Comparison of ENCODE assay signal across 17 cellular contexts in the genomic region with DNA sequence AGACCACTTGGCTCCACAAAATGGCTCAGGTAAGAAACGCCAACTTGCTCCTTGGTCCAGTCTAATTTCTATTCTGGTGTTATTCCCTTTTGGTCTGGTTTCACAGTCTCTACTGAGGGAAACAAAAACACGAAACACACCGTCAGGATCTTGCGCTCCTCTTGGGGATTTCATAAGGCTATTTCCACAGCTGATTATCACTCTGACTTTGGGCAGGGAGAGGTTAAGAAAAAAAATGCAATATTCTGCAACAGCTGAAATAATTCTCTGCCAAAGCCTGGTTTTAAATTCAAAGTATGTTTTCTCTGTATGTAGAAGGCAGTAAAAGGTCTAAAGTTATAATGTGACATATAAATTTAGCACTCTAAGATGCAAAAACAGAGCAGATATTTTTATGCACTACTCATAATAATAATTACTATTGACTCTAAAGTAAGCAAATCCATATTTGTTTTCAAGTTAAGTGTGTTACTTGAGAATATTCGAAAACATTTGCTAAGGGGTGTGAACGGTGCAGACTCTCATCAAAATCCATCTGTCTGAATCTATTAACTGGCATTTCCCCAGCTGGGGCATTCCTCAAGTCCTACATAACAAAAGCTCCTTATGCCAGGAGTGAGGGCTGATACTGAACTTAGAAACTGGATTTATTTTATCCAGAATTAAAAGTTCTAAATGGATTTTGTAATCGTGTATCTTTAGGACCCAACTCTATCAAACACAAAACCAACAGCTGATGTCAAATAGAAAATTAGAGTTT. TPM values are rescaled to one million over a fixed set of nuclear protein-coding genes. Genes with fewer than 3 reads are reported as not detected.
DNase-seq lines count a peak whose midpoint lies in the region; ATAC-seq, FAIRE-seq and TF ChIP-seq lines count a peak whose summit lies in the region.
"Had no signal": no experiment of that assay in that cellular context is flagged by ENCODE, and none has a peak within 500 bp of the region (broad histone marks: within the 10 kb centered on the region; RNA-seq: fewer than 3 reads in every experiment).

No MANE protein-coding gene starts in this region.

- 61 to 69% methylated on average over 7 of the region's 7 CpGs for WGBS in GM23248 (ENCODE audit: low coverage in 1 of 2, low lambda C conversion rate in 2 of 2, missing lambda C conversion rate in 2 of 2), 2 experiments

- H3K27me3 ChIP-seq in GM23248 (replicated peaks; ENCODE audit: insufficient read depth) (no peaks in the 10 kb centered on the region), fibroblast of lung (ENCODE audit: control insufficient read depth, insufficient read depth, low read length) (no peaks in the 10 kb centered on the region)

- H4K20me1 ChIP-seq in GM23248 (ENCODE audit: insufficient read depth) (no peaks in the 10 kb centered on the region), fibroblast of lung (ENCODE audit: control insufficient read depth, extremely low read depth, insufficient read depth, low read length) (no peaks in the 10 kb centered on the region)

- H3F3A ChIP-seq in GM23248 (ENCODE audit: insufficient read depth): peaks cover 39% of the 10 kb centered on the region

- no peak for FAIRE-seq in RCC 7860 (lab: Jason Lieb, UNC)
- FAIRE-seq: G401.6 had no signal

- H3K9me2 ChIP-seq in GM23248 (ENCODE audit: insufficient read depth): no peaks in the 10 kb centered on the region

- H3K79me2 ChIP-seq in GM23248 (ENCODE audit: insufficient read depth) (no peaks in the 10 kb centered on the region), fibroblast of lung (ENCODE audit: control insufficient read depth, insufficient read depth, low read length) (no peaks in the 10 kb centered on the region)

- H3K27ac ChIP-seq in GM23248 (no peak overlapping the region; the same call in 1 of the 2 replicates), fibroblast of lung (ENCODE audit: insufficient read depth, low read length) (peak overlapping the region; percentile 81)
- H3K27ac ChIP-seq: skin epidermis had no signal

- H2AFZ ChIP-seq in GM23248 (peak overlapping the region; percentile 29; the same call in 1 of the 2 replicates), fibroblast of lung (ENCODE audit: low read length) (no peak overlapping the region)

- DNase-seq in GM23248 (peak; percentile 73), NCI-H524 treated with DMSO at 0.1 percent for 48 hours (lab: John Stamatoyannopoulos, UW) (peak; percentile 21), fibroblast of lung (ENCODE audit: low read depth in 2 of 2) (peak; percentile 37 to 61), stromal cell of bone marrow (ENCODE audit: low read depth) (peak; percentile 21), RCC 7860 (ENCODE audit: low spot score) (no peak), kidney tubule cell (ENCODE audit: low spot score) (no peak)
- DNase-seq: activated CD4-positive, alpha-beta T cell treated with anti-CD3 and anti-CD28 coated beads, Interleukin-2, amount 50 U/mL, for 48 hours; amygdala; CD4-positive, CD25-positive, alpha-beta regulatory T cell; effector CD4-positive, alpha-beta T cell; islet precursor cell; NCI-H345; stimulated activated naive B cell treated with anti-CD40 and anti-IgM and Interleukin-4, amounts not matched to agents 10 μg/mL and 1 μg/mL and 100 μg/mL, for 72 hours had no signal

- no peak overlapping the region for H3K9ac ChIP-seq in GM23248
- no peak overlapping the region for H3K9ac ChIP-seq in fibroblast of lung (ENCODE audit: insufficient read depth, low read length)

- TF ChIP-seq CTCF in fibroblast of lung (conservative IDR thresholded peaks at IDR 0.05 in 1 of 2, IDR thresholded peaks at IDR 0.05 in 1 of 2; ENCODE audit: low read depth in 1 of 2, low read length in 2 of 2): no peak

- H3K4me3 ChIP-seq in GM23248: no peak overlapping the region
- H3K4me3 ChIP-seq in fibroblast of lung (replicated peaks in 1 of 4; ENCODE audit: control extremely low read depth in 1 of 4, insufficient read depth in 1 of 4, low read depth in 3 of 4, low read length in 4 of 4): no peak overlapping the region
- H3K4me3 ChIP-seq: skin epidermis had no signal

- H3K4me2 ChIP-seq in GM23248 (ENCODE audit: unreplicated experiment) (peak overlapping the region; percentile 48), fibroblast of lung (ENCODE audit: extremely low read depth, insufficient read depth, low read length) (no peak overlapping the region)

- ATAC-seq in HG03175 (IDR thresholded peaks at IDR 0.05; ENCODE audit: unreplicated experiment): no peak
- ATAC-seq: SK-N-SH treated with all-trans-retinoic acid at 6 μM for 48 hours; stimulated activated naive B cell treated with anti-CD40 and anti-IgM and Interleukin-4, amounts not matched to agents 10 μg/mL and 1 μg/mL and 100 μg/mL, for 72 hours had no signal

- H3K9me3 ChIP-seq in GM23248 (ENCODE audit: low read depth) (no peaks in the 10 kb centered on the region), fibroblast of lung (ENCODE audit: control insufficient read depth, insufficient read depth, low read depth, low read length) (no peaks in the 10 kb centered on the region)

- in situ Hi-C loops in GM23248 (cut with MboI): no loop called here

- peaks cover 42% of the 10 kb centered on the region for H3K4me1 ChIP-seq in GM23248 (ENCODE audit: insufficient read depth)
- H3K4me1 ChIP-seq in fibroblast of lung (ENCODE audit: control insufficient read depth, extremely low read depth, insufficient read depth, low read length): peaks cover 4% of the 10 kb centered on the region

- H3K36me3 ChIP-seq in GM23248 (ENCODE audit: low read depth): no peaks in the 10 kb centered on the region
- H3K36me3 ChIP-seq in fibroblast of lung (ENCODE audit: control insufficient read depth, insufficient read depth, low read length): no peaks in the 10 kb centered on the region

RNA-seq across cellular contexts. Expression of a gene that starts 38.4 kb away (rescaled TPM):
- total RNA-seq in GM23248 (2014; rRNA removed; shearing (Covaris generic)): 13.4 and 16.6 TPM in 2 replicates
- polyA plus RNA-seq in GM23248 (2016; fragmentation: Nextera tagmentation; extraction: Ambion mirVana): 13.2 and 13.8 TPM in 2 replicates
- total RNA-seq in fibroblast of lung: 16.2 and 44.6 TPM in 2 replicates
- polyA plus RNA-seq in fibroblast of lung: 22.0 and 25.2 TPM in 2 replicates
- 19.6 and 23.0 TPM in 2 replicates for polyA plus RNA-seq in fibroblast of lung (2012)
- 38.8 and 44.0 TPM in 2 replicates for polyA minus RNA-seq in fibroblast of lung (ENCODE audit: low replicate concordance)
- total RNA-seq: CD4-positive, CD25-positive, alpha-beta regulatory T cell had no signal
- polyA plus RNA-seq: CD4-positive, CD25-positive, alpha-beta regulatory T cell had no signal

Comparison
In these comparisons a context has a peak if more than half of its experiments do, and no peak if none do; other contexts are left out.
1. DNase-seq: peak in GM23248 (single experiment), NCI-H524 treated with DMSO at 0.1 percent for 48 hours (single experiment), fibroblast of lung (2 of 2) and stromal cell of bone marrow (single experiment); none in RCC 7860 (single experiment) and kidney tubule cell (single experiment).